In the genomic region with DNA sequence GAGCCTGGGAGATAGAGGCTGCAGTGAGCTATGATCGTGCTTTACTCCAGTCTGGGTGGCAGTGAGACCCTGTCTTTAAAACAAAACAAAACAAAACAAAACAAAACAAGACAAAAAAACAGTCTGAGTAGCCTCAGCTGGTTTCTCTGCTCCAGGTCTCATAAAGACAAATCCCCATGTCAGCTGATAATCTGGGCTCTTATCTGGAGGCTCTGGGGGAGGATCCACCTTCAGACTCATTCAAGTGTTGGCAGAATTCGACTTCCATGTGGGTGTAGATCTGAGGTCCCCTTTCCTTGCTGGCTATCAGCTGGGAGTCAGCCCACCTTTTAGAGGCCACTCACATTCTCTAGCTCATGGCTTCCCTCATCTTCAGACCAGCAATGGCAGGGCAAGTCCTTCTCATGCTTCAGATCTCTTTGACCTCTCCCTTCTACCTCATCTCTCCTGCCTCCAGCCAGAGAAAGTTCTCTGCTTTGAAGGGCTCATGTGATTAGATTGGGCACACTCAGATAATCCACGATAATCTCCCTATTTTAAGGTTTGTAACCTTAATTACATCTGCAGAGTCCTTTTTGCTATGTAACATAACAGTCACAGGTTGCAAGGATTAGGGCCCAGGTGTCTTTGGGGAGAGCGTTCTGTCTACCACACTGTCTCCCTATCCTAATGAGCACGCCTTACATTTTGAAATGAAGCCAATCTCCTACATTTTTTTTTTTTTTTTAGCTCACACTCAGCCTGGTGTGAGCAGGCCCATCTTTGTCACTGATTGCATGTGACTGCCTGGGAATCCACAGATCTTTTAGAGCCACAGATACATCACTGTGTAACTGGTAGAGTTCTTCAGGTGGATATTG, we compare ENCODE assay signal across 1 cellular context.
A peak's percentile ranks its signal among the peaks of the same experiment; 100 is the strongest.
TF ChIP-seq lines count a peak whose summit lies in the region.

No MANE protein-coding gene starts in this region.

TF ChIP-seq in K562, 482 proteins besides CTCF, POLR2A, EP300 and RAD21 (continued from another document and continues in another):
- TF ChIP-seq, protein P1, sequence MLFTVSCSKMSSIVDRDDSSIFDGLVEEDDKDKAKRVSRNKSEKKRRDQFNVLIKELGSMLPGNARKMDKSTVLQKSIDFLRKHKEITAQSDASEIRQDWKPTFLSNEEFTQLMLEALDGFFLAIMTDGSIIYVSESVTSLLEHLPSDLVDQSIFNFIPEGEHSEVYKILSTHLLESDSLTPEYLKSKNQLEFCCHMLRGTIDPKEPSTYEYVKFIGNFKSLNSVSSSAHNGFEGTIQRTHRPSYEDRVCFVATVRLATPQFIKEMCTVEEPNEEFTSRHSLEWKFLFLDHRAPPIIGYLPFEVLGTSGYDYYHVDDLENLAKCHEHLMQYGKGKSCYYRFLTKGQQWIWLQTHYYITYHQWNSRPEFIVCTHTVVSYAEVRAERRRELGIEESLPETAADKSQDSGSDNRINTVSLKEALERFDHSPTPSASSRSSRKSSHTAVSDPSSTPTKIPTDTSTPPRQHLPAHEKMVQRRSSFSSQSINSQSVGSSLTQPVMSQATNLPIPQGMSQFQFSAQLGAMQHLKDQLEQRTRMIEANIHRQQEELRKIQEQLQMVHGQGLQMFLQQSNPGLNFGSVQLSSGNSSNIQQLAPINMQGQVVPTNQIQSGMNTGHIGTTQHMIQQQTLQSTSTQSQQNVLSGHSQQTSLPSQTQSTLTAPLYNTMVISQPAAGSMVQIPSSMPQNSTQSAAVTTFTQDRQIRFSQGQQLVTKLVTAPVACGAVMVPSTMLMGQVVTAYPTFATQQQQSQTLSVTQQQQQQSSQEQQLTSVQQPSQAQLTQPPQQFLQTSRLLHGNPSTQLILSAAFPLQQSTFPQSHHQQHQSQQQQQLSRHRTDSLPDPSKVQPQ (CRISPR knock-in tag; IDR thresholded peaks at IDR 0.05; ENCODE audit: borderline replicate concordance), result no peak
- TF ChIP-seq CBFA2T3 (IDR thresholded peaks at IDR 0.05) (peak; percentile 73), BRD4 (IDR thresholded peaks at IDR 0.05) (no peak), CBX2 (IDR thresholded peaks at IDR 0.05; ENCODE audit: insufficient read depth, low read length, poor library complexity, severe bottlenecking) (no peak), RBM17 (IDR thresholded peaks at IDR 0.05; ENCODE audit: borderline replicate concordance, low read depth, low read length) (no peak), KLF10 (CRISPR knock-in tag; IDR thresholded peaks at IDR 0.05) (no peak), POLR3G (IDR thresholded peaks at IDR 0.05; ENCODE audit: extremely low read depth, insufficient read length, insufficient replicate concordance) (no peak), EWSR1 (IDR thresholded peaks at IDR 0.05; ENCODE audit: borderline replicate concordance, low read depth, partially characterized antibody) (no peak), CBFA2T2 (conservative IDR thresholded peaks at IDR 0.05) (peak; percentile 48), NR2F6 (CRISPR knock-in tag; IDR thresholded peaks at IDR 0.05) (no peak), KAT2B (IDR thresholded peaks at IDR 0.05; ENCODE audit: low read depth, low read length) (no peak), ASH1L (IDR thresholded peaks at IDR 0.05; ENCODE audit: borderline replicate concordance, low read depth, partially characterized antibody) (no peak), ZNF324 (CRISPR knock-in tag; IDR thresholded peaks at IDR 0.05) (no peak), ZSCAN29 (IDR thresholded peaks at IDR 0.05) (no peak), KDM1A (IDR thresholded peaks at IDR 0.05) (peak; percentile 65 to 75; a peak in 3 of 4 replicates), NCOA1 (IDR thresholded peaks at IDR 0.05; ENCODE audit: low read depth) (no peak; the same call in 1 of the 2 replicates), ARHGAP35 (IDR thresholded peaks at IDR 0.05; ENCODE audit: partially characterized antibody) (no peak), SREBF1 (IDR thresholded peaks at IDR 0.05; ENCODE audit: borderline replicate concordance, low read depth, low read length) (no peak), PHF8 (IDR thresholded peaks at IDR 0.05; ENCODE audit: borderline replicate concordance, low read length) (no peak; the same call in 1 of the 2 replicates), SUPT5H (IDR thresholded peaks at IDR 0.05) (no peak)
- TF ChIP-seq, protein P2, sequence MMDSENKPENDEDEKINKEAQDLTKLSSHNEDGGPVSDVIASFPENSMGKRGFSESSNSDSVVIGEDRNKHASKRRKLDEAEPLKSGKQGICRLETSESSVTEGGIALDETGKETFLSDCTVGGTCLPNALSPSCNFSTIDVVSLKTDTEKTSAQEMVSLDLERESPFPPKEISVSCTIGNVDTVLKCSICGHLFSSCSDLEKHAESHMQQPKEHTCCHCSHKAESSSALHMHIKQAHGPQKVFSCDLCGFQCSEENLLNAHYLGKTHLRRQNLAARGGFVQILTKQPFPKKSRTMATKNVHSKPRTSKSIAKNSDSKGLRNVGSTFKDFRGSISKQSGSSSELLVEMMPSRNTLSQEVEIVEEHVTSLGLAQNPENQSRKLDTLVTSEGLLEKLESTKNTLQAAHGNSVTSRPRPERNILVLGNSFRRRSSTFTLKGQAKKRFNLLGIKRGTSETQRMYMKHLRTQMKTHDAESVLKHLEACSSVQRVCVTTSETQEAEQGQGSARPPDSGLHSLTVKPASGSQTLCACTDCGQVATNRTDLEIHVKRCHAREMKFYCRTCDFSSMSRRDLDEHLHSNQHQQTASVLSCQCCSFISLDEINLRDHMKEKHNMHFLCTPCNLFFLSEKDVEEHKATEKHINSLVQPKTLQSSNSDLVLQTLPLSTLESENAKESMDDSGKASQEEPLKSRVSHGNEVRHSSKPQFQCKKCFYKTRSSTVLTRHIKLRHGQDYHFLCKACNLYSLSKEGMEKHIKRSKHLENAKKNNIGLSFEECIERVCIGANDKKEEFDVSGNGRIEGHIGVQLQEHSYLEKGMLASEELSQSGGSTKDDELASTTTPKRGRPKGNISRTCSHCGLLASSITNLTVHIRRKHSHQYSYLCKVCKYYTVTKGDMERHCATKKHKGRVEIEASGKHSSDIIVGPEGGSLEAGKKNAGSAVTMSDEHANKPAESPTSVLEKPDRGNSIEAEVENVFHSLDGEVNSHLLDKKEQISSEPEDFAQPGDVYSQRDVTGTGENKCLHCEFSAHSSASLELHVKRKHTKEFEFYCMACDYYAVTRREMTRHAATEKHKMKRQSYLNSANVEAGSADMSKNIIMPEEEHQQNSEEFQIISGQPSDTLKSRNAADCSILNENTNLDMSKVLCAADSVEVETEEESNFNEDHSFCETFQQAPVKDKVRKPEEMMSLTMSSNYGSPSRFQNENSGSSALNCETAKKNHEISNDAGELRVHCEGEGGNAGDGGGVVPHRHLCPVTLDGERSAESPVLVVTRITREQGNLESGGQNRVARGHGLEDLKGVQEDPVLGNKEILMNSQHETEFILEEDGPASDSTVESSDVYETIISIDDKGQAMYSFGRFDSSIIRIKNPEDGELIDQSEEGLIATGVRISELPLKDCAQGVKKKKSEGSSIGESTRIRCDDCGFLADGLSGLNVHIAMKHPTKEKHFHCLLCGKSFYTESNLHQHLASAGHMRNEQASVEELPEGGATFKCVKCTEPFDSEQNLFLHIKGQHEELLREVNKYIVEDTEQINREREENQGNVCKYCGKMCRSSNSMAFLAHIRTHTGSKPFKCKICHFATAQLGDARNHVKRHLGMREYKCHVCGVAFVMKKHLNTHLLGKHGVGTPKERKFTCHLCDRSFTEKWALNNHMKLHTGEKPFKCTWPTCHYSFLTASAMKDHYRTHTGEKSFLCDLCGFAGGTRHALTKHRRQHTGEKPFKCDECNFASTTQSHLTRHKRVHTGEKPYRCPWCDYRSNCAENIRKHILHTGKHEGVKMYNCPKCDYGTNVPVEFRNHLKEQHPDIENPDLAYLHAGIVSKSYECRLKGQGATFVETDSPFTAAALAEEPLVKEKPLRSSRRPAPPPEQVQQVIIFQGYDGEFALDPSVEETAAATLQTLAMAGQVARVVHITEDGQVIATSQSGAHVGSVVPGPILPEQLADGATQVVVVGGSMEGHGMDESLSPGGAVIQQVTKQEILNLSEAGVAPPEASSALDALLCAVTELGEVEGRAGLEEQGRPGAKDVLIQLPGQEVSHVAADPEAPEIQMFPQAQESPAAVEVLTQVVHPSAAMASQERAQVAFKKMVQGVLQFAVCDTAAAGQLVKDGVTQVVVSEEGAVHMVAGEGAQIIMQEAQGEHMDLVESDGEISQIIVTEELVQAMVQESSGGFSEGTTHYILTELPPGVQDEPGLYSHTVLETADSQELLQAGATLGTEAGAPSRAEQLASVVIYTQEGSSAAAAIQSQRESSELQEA (IDR thresholded peaks at IDR 0.05; ENCODE audit: low read depth), result no peak
- TF ChIP-seq, protein P3, sequence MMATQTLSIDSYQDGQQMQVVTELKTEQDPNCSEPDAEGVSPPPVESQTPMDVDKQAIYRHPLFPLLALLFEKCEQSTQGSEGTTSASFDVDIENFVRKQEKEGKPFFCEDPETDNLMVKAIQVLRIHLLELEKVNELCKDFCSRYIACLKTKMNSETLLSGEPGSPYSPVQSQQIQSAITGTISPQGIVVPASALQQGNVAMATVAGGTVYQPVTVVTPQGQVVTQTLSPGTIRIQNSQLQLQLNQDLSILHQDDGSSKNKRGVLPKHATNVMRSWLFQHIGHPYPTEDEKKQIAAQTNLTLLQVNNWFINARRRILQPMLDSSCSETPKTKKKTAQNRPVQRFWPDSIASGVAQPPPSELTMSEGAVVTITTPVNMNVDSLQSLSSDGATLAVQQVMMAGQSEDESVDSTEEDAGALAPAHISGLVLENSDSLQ (IDR thresholded peaks at IDR 0.05), result peak; percentile 40; the same call in 1 of the 2 replicates
- TF ChIP-seq, protein P4, sequence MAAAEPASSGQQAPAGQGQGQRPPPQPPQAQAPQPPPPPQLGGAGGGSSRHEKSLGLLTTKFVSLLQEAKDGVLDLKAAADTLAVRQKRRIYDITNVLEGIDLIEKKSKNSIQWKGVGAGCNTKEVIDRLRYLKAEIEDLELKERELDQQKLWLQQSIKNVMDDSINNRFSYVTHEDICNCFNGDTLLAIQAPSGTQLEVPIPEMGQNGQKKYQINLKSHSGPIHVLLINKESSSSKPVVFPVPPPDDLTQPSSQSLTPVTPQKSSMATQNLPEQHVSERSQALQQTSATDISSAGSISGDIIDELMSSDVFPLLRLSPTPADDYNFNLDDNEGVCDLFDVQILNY (CRISPR knock-in tag; IDR thresholded peaks at IDR 0.05), result no peak
- TF ChIP-seq, protein P5, sequence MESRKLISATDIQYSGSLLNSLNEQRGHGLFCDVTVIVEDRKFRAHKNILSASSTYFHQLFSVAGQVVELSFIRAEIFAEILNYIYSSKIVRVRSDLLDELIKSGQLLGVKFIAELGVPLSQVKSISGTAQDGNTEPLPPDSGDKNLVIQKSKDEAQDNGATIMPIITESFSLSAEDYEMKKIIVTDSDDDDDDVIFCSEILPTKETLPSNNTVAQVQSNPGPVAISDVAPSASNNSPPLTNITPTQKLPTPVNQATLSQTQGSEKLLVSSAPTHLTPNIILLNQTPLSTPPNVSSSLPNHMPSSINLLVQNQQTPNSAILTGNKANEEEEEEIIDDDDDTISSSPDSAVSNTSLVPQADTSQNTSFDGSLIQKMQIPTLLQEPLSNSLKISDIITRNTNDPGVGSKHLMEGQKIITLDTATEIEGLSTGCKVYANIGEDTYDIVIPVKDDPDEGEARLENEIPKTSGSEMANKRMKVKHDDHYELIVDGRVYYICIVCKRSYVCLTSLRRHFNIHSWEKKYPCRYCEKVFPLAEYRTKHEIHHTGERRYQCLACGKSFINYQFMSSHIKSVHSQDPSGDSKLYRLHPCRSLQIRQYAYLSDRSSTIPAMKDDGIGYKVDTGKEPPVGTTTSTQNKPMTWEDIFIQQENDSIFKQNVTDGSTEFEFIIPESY (CRISPR knock-in tag; IDR thresholded peaks at IDR 0.05), result no peak
- TF ChIP-seq, protein P6, sequence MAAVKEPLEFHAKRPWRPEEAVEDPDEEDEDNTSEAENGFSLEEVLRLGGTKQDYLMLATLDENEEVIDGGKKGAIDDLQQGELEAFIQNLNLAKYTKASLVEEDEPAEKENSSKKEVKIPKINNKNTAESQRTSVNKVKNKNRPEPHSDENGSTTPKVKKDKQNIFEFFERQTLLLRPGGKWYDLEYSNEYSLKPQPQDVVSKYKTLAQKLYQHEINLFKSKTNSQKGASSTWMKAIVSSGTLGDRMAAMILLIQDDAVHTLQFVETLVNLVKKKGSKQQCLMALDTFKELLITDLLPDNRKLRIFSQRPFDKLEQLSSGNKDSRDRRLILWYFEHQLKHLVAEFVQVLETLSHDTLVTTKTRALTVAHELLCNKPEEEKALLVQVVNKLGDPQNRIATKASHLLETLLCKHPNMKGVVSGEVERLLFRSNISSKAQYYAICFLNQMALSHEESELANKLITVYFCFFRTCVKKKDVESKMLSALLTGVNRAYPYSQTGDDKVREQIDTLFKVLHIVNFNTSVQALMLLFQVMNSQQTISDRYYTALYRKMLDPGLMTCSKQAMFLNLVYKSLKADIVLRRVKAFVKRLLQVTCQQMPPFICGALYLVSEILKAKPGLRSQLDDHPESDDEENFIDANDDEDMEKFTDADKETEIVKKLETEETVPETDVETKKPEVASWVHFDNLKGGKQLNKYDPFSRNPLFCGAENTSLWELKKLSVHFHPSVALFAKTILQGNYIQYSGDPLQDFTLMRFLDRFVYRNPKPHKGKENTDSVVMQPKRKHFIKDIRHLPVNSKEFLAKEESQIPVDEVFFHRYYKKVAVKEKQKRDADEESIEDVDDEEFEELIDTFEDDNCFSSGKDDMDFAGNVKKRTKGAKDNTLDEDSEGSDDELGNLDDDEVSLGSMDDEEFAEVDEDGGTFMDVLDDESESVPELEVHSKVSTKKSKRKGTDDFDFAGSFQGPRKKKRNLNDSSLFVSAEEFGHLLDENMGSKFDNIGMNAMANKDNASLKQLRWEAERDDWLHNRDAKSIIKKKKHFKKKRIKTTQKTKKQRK (IDR thresholded peaks at IDR 0.05; ENCODE audit: borderline replicate concordance, low read depth, low read length), result no peak
- TF ChIP-seq, protein P7, sequence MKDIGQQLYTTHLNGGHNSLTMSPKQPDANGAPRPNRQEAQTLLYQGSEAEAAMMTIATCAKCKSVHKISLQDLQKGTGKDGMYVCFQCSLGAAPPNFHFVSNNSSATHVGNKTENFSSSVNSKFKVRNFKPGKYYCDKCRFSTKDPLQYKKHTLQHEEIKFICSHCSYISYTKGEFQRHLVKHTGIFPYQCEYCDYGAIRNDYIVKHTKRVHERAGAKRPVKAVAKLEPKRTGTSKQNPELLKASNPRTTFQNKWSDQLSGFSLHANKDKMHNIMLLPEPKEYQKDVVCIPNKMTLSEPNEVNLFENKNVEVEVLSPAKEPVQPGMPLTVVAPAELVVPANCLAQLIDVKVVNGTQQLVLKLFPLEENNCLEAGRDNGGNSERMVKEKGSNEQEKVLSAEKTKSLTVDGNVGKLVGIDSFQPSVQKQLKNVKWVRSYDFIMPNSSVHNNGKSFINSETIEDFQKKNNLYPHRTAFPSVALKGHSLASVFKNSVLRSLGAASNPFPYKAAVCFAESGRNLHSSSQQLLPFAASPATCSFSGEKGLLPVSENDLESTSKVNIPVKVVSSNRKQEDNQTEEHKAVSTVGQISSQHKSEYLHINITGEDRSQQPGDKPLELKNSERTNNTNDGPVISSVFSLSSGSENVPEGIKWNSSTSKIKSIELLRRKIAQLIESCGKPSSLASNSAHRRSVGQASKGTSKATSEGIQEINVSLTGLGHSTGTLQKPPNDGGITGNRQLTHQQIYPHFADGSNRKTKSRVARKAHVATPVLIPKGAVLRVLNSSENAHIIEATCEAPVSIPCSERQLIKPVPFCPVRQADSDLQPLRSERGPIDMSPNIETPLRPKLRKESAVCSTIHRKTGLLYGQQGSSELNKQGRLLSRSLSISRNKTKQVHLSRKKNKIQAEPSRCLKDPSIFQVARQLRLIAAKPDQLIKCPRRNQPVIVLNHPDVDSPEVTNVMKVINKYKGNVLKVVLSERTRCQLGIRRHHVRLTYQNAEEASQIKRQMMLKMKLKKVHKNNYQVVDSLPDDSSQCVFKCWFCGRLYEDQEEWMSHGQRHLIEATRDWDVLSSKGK (CRISPR knock-in tag; IDR thresholded peaks at IDR 0.05), result no peak
